1 cellular context compared by ENCODE assay signal in the genomic region with DNA sequence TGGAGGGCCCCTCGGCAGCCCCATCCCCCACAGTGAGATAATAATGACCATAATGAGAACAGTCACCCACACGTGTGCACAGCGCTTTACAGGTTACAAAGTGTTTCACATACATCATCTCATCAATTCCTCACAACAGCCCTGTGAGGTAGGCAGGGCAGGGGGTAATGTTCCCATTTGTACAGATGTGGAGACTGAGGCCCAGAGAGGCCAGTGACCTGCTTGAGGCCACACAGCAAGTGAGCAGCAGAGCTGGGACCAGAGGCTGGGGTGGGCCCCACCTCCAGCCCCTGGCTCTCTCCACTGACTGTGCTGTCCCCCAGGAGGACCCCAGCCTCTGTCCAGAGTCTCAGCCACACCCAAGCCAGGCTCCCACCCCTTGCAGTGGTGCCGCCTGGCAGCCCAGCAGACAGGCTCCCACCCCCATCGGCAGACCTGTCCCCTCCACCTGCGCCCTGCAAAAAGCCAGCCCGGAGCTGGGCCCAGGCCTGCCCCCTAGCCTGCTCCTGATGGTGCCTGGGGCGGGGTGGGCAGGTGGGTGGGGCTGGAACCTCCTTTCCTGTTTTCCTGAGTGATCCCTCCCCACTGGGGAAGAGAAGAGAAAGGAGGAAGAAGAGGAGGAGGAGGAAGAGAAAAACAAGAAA.
TF ChIP-seq lines count a peak whose summit lies in the region.

No MANE protein-coding gene starts in this region.

TF ChIP-seq in K562, 482 proteins besides CTCF, POLR2A, EP300 and RAD21 (continued from another document):
- TF ChIP-seq GTF3C2 (IDR thresholded peaks at IDR 0.05; ENCODE audit: borderline replicate concordance, extremely low read depth, insufficient read length) (no peak), HMG20B (CRISPR knock-in tag; IDR thresholded peaks at IDR 0.05) (no peak), BRD4 (IDR thresholded peaks at IDR 0.05) (no peak), ZNF778 (CRISPR knock-in tag; IDR thresholded peaks at IDR 0.05) (no peak), ZBTB2 (IDR thresholded peaks at IDR 0.05) (no peak), ZC3H8 (IDR thresholded peaks at IDR 0.05) (no peak)
